In the genomic region with DNA sequence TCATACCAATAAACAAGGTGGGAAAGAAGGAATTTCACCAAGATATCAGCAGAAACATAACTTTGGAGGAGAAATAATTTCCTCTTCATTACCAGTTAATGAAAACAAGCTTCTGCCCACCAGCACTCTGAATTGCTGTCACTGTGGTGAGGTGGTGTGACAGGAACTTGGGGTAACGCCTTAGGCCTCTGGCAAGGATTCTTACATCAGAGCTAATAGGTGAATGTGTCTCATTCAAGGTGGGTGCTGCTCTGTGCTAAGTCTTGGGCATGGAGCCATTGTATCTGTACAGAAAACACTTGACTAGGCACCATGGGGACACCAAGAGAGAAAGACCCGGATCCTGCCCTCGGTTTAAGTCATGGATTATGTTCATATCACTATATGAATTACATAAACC, we compare ENCODE assay signal across 18 cellular contexts. TPM values are rescaled to one million over a fixed set of nuclear protein-coding genes. Genes with fewer than 3 reads are reported as not detected.
DNase-seq lines count a peak whose midpoint lies in the region; ATAC-seq and TF ChIP-seq lines count a peak whose summit lies in the region.
"Had no signal": no experiment of that assay in that cellular context is flagged by ENCODE, and none has a peak within 500 bp of the region (broad histone marks: within the 10 kb centered on the region; RNA-seq: fewer than 3 reads in every experiment).

No MANE protein-coding gene starts in this region.

- peak; percentile 65 for DNase-seq in mammary epithelial cell
- no peak for DNase-seq in MCF 10A (ENCODE audit: unreplicated experiment)
- DNase-seq in epithelial cell of esophagus (ENCODE audit: low read depth): peak; percentile 42
- DNase-seq in naive thymus-derived CD4-positive, alpha-beta T cell: no peak
- DNase-seq in activated CD8-positive, alpha-beta T cell treated with anti-CD3 and anti-CD28 coated beads, Interleukin-2, amount 10 ng/mL, durations not matched to agents 7 days and 5 days: no peak
- no peak for DNase-seq in head of caudate nucleus
- DNase-seq in stimulated activated CD4-positive, alpha-beta T cell treated with anti-CD3 and anti-CD28 coated beads, Interleukin-4, amount 100 ng/mL, for 4 hours: no peak
- DNase-seq: 8988T; Calu3; CD4-positive, alpha-beta memory T cell; DMS79 treated with DMSO at 0.1 percent for 48 hours; GF-D8; GM23248 had no signal

- peaks cover 7% of the 10 kb centered on the region for H3K9me3 Mint-ChIP-seq in MCF 10A (ENCODE audit: unreplicated experiment)
- H3K9me3 Mint-ChIP-seq in naive thymus-derived CD4-positive, alpha-beta T cell: peaks cover 0 to 12% (median 6%) of the 10 kb centered on the region in 11 donors
- H3K9me3 Mint-ChIP-seq in activated CD8-positive, alpha-beta T cell treated with anti-CD3 and anti-CD28 coated beads, Interleukin-2, amount 10 ng/mL, durations not matched to agents 7 days and 5 days (ENCODE audit: insufficient read depth): no peaks in the 10 kb centered on the region

- H3K4me1 Mint-ChIP-seq in MCF 10A (ENCODE audit: insufficient read depth, unreplicated experiment): peaks cover 5% of the 10 kb centered on the region
- H3K4me1 Mint-ChIP-seq in naive thymus-derived CD4-positive, alpha-beta T cell: no peaks in the 10 kb centered on the region
- H3K4me1 Mint-ChIP-seq in activated CD8-positive, alpha-beta T cell treated with anti-CD3 and anti-CD28 coated beads, Interleukin-2, amount 10 ng/mL, durations not matched to agents 7 days and 5 days (ENCODE audit: low read depth): no peaks in the 10 kb centered on the region
- H3K4me1 Mint-ChIP-seq: CD4-positive, alpha-beta memory T cell had no signal

- in situ Hi-C loops in mammary epithelial cell (cut with MboI; ENCODE audit: low sequenced_read_pairs in 2 of 2): no loop called here

- H3K27ac ChIP-seq in mammary epithelial cell (ENCODE audit: insufficient read depth, low read depth, low read length): no peak overlapping the region
- H3K27ac ChIP-seq in naive thymus-derived CD4-positive, alpha-beta T cell (ENCODE audit: low read depth, low read length): no peak overlapping the region
- H3K27ac ChIP-seq: BLaER1, GM23248 had no signal

- BruUV-seq in mammary epithelial cell (replicated peaks; lab: Mats Ljungman, UMichigan): no TSS peak
- no TSS peak for BruUV-seq in MCF 10A (replicated peaks; lab: Mats Ljungman, UMichigan)

- POLR2A ChIA-PET in MCF 10A (lab: Yijun Ruan, JAX): no interaction called here
- POLR2A ChIA-PET in naive thymus-derived CD4-positive, alpha-beta T cell (lab: Charles Lee): no interaction called here
- POLR2A ChIA-PET in activated CD8-positive, alpha-beta T cell treated with anti-CD3 and anti-CD28 coated beads, Interleukin-2, amount 10 ng/mL, durations not matched to agents 7 days and 5 days (lab: Charles Lee): no interaction called here

- H3K4me3 Mint-ChIP-seq in MCF 10A (ENCODE audit: unreplicated experiment): no peak overlapping the region
- no peak overlapping the region for H3K4me3 Mint-ChIP-seq in naive thymus-derived CD4-positive, alpha-beta T cell
- no peak overlapping the region for H3K4me3 Mint-ChIP-seq in activated CD8-positive, alpha-beta T cell treated with anti-CD3 and anti-CD28 coated beads, Interleukin-2, amount 10 ng/mL, durations not matched to agents 7 days and 5 days
- H3K4me3 Mint-ChIP-seq: CD14-positive monocyte; CD4-positive, alpha-beta memory T cell had no signal

- WGBS in mammary epithelial cell (ENCODE audit: low coverage, missing lambda C conversion rate): 79% methylated on average over 3 of the region's 3 CpGs

- H3K27ac Mint-ChIP-seq in MCF 10A (ENCODE audit: low read depth, unreplicated experiment): no peak overlapping the region
- no peak overlapping the region for H3K27ac Mint-ChIP-seq in naive thymus-derived CD4-positive, alpha-beta T cell
- H3K27ac Mint-ChIP-seq in activated CD8-positive, alpha-beta T cell treated with anti-CD3 and anti-CD28 coated beads, Interleukin-2, amount 10 ng/mL, durations not matched to agents 7 days and 5 days: no peak overlapping the region
- H3K27ac Mint-ChIP-seq: CD4-positive, alpha-beta memory T cell had no signal

- no peaks in the 10 kb centered on the region for H3K79me2 ChIP-seq in mammary epithelial cell (ENCODE audit: insufficient read depth, low read length)

- dilution Hi-C loops in mammary epithelial cell (cut with HindIII; ENCODE audit: low sequenced_read_pairs): no loop called here

- no peaks in the 10 kb centered on the region for H4K20me1 ChIP-seq in mammary epithelial cell (ENCODE audit: insufficient read depth, low read length)
- H4K20me1 ChIP-seq: BLaER1 had no signal

- no peak overlapping the region for H3K9ac ChIP-seq in mammary epithelial cell (ENCODE audit: insufficient read depth, low read length)
- H3K9ac ChIP-seq: BLaER1, GM23248 had no signal

- H3K27me3 Mint-ChIP-seq in MCF 10A (ENCODE audit: insufficient read depth, unreplicated experiment): peaks cover 26% of the 10 kb centered on the region
- peaks cover 25 to 38% (median 30%) of the 10 kb centered on the region in 5 donors for H3K27me3 Mint-ChIP-seq in naive thymus-derived CD4-positive, alpha-beta T cell
- peaks cover 27% of the 10 kb centered on the region for H3K27me3 Mint-ChIP-seq in activated CD8-positive, alpha-beta T cell treated with anti-CD3 and anti-CD28 coated beads, Interleukin-2, amount 10 ng/mL, durations not matched to agents 7 days and 5 days (ENCODE audit: low read depth)

- no peaks in the 10 kb centered on the region for H3K4me1 ChIP-seq in mammary epithelial cell (ENCODE audit: insufficient read depth, low read length)
- H3K4me1 ChIP-seq in naive thymus-derived CD4-positive, alpha-beta T cell (ENCODE audit: control insufficient read depth in 2 of 2, insufficient read depth in 2 of 2, low read length in 2 of 2): no peaks in the 10 kb centered on the region
- H3K4me1 ChIP-seq: HAP-1 had no signal

- no peak overlapping the region for H2AFZ ChIP-seq in mammary epithelial cell (ENCODE audit: low read depth, low read length)
- H2AFZ ChIP-seq: GM23248 had no signal

- peak; percentile 46 for ATAC-seq in naive thymus-derived CD4-positive, alpha-beta T cell
- ATAC-seq in HG02981 (IDR thresholded peaks at IDR 0.05; ENCODE audit: unreplicated experiment): no peak
- no peak for ATAC-seq in activated CD8-positive, alpha-beta T cell treated with anti-CD3 and anti-CD28 coated beads, Interleukin-2, amount 10 ng/mL, durations not matched to agents 7 days and 5 days

- no peaks in the 10 kb centered on the region for H3K36me3 Mint-ChIP-seq in MCF 10A (ENCODE audit: insufficient read depth, unreplicated experiment)
- H3K36me3 Mint-ChIP-seq in naive thymus-derived CD4-positive, alpha-beta T cell: peaks cover 0 to 5% (median 0%) of the 10 kb centered on the region in 5 donors
- no peaks in the 10 kb centered on the region for H3K36me3 Mint-ChIP-seq in activated CD8-positive, alpha-beta T cell treated with anti-CD3 and anti-CD28 coated beads, Interleukin-2, amount 10 ng/mL, durations not matched to agents 7 days and 5 days (ENCODE audit: low read depth)
- H3K36me3 Mint-ChIP-seq: CD14-positive monocyte; CD4-positive, alpha-beta memory T cell had no signal

- H3K9me3 ChIP-seq in mammary epithelial cell (replicated peaks; ENCODE audit: insufficient read depth, low read length): no peaks in the 10 kb centered on the region
- H3K9me3 ChIP-seq in naive thymus-derived CD4-positive, alpha-beta T cell (ENCODE audit: control insufficient read depth in 2 of 3, low read length in 3 of 3): no peaks in the 10 kb centered on the region
- H3K9me3 ChIP-seq: BLaER1, HAP-1 had no signal

- no peaks in the 10 kb centered on the region for H3K36me3 ChIP-seq in mammary epithelial cell (ENCODE audit: insufficient read depth, low read length)
- no peaks in the 10 kb centered on the region for H3K36me3 ChIP-seq in naive thymus-derived CD4-positive, alpha-beta T cell (ENCODE audit: control insufficient read depth in 2 of 3, insufficient read depth in 3 of 3, low read length in 3 of 3)
- H3K36me3 ChIP-seq: BLaER1, HAP-1 had no signal

- CTCF ChIA-PET in mammary epithelial cell (lab: Charles Lee; ENCODE audit: low non-redundant PET) (no interaction called here), MCF 10A (lab: Yijun Ruan, JAX) (interaction anchor here (0.6 to 0.9 kb wide), 2 partner anchors 13 to 33 kb away, joined by 3 to 4 read pairs; no protein-coding TSS in a partner anchor)
- CTCF ChIA-PET in naive thymus-derived CD4-positive, alpha-beta T cell (lab: Charles Lee): no interaction called here
- CTCF ChIA-PET in activated CD8-positive, alpha-beta T cell treated with anti-CD3 and anti-CD28 coated beads, Interleukin-2, amount 10 ng/mL, durations not matched to agents 7 days and 5 days (lab: Charles Lee): no interaction called here

- H3K4me2 ChIP-seq in mammary epithelial cell (ENCODE audit: insufficient read depth, low read depth, low read length): no peak overlapping the region
- H3K4me2 ChIP-seq: BLaER1 had no signal

- intact Hi-C loops in mammary epithelial cell (cut with micrococcal nuclease) (no loop called here), MCF 10A (cut with micrococcal nuclease) (no loop called here), head of caudate nucleus (cut with DNase I) (no loop called here)
- intact Hi-C loops in naive thymus-derived CD4-positive, alpha-beta T cell (cut with micrococcal nuclease): no loop called here

- H3K4me3 ChIP-seq in mammary epithelial cell (replicated peaks in 1 of 3; ENCODE audit: insufficient read depth in 1 of 3, low read depth in 2 of 3, low read length in 3 of 3) (no peak overlapping the region), epithelial cell of esophagus (ENCODE audit: low read length) (no peak overlapping the region)
- H3K4me3 ChIP-seq in naive thymus-derived CD4-positive, alpha-beta T cell (ENCODE audit: low read length): no peak overlapping the region
- H3K4me3 ChIP-seq: BLaER1, GM23248, HAP-1 had no signal

- no peaks in the 10 kb centered on the region for H3K27me3 ChIP-seq in mammary epithelial cell (ENCODE audit: insufficient read depth, low read length)
- no peaks in the 10 kb centered on the region for H3K27me3 ChIP-seq in naive thymus-derived CD4-positive, alpha-beta T cell (ENCODE audit: control insufficient read depth in 2 of 2, insufficient read depth in 2 of 2, low read length in 2 of 2)
- H3K27me3 ChIP-seq: BLaER1 had no signal

- TF ChIP-seq CTCF in mammary epithelial cell (conservative IDR thresholded peaks at IDR 0.05 in 1 of 2, IDR thresholded peaks at IDR 0.05 in 1 of 2; ENCODE audit: extremely low read depth in 1 of 2, insufficient read depth in 1 of 2, low read depth in 1 of 2, low read length in 2 of 2) (no peak), MCF 10A (IDR thresholded peaks at IDR 0.05; ENCODE audit: unreplicated experiment) (no peak), epithelial cell of esophagus (IDR thresholded peaks at IDR 0.05; ENCODE audit: insufficient read depth, low read depth, low read length, missing control alignments) (no peak)

RNA-seq across cellular contexts. Expression of gene LOXL4, which starts 8.3 kb away (rescaled TPM):
- total RNA-seq in mammary epithelial cell: 10 to 100 TPM in 1 of 2 donors, not detected in 1; 26.5 TPM
- not detected for polyA plus RNA-seq in mammary epithelial cell
- polyA minus RNA-seq in mammary epithelial cell: not detected
- total RNA-seq in MCF 10A (2022): not detected in 2 replicates
- total RNA-seq in naive thymus-derived CD4-positive, alpha-beta T cell: not detected
- not detected for polyA plus RNA-seq in naive thymus-derived CD4-positive, alpha-beta T cell
- total RNA-seq in activated CD8-positive, alpha-beta T cell treated with anti-CD3 and anti-CD28 coated beads, Interleukin-2, amount 10 ng/mL, durations not matched to agents 7 days and 5 days: not detected
- total RNA-seq: A673; CD4-positive, alpha-beta memory T cell had no signal

Comparison
In these comparisons a context has a peak if more than half of its experiments do, and no peak if none do; other contexts are left out.
1. DNase-seq: peak in mammary epithelial cell (single experiment) and epithelial cell of esophagus (single experiment); none in MCF 10A (single experiment), naive thymus-derived CD4-positive, alpha-beta T cell (0 of 9), activated CD8-positive, alpha-beta T cell treated with anti-CD3 and anti-CD28 coated beads, Interleukin-2, amount 10 ng/mL, durations not matched to agents 7 days and 5 days (single experiment), head of caudate nucleus (0 of 42) and stimulated activated CD4-positive, alpha-beta T cell treated with anti-CD3 and anti-CD28 coated beads, Interleukin-4, amount 100 ng/mL, for 4 hours (0 of 2).